In genomic region chr4:33537527-33537926, GRCh38 we compare ENCODE assay signal across 6 cellular contexts.
"Had no signal": no experiment of that assay in that cellular context is flagged by ENCODE, and none has a peak within 500 bp of the region (broad histone marks: within the 10 kb centered on the region; RNA-seq: fewer than 3 reads in every experiment).

No MANE protein-coding gene starts in this region.

- H3K4me3 ChIP-seq: GM23248, HAP-1 had no signal

- H2AFZ ChIP-seq: GM23248 had no signal

- H3K4me1 ChIP-seq: HAP-1 had no signal

- DNase-seq: GM23248, GOT3, H7, IMR-90 had no signal

- ATAC-seq: HCT116 had no signal

- H3K27ac ChIP-seq: GM23248 had no signal

- H3K9ac ChIP-seq: GM23248 had no signal

- H3K36me3 ChIP-seq: HAP-1 had no signal
